In genomic region chr19:39436350-39436716, GRCh38 we compare ENCODE assay signal across 8 cellular contexts. TPM values are rescaled to one million over a fixed set of nuclear protein-coding genes. Genes with fewer than 3 reads are reported as not detected.
DNase-seq lines count a peak whose midpoint lies in the region; ATAC-seq and TF ChIP-seq lines count a peak whose summit lies in the region.

No MANE protein-coding gene starts in this region.

- POLR2A ChIA-PET in AG04450 (lab: Yijun Ruan, JAX): interaction anchor here (0.6 to 1.9 kb wide), 25 partner anchors 10 to 985 kb away, joined by 3 to 44 read pairs (median 6); partner anchors contain the start of genes DLL3, DYRK1B, EID2 and EID2B

- H3K36me3 ChIP-seq in KMS-11 (ENCODE audit: insufficient read depth): peaks cover 27% of the 10 kb centered on the region; the same call in 1 of the 2 replicates

- H4K20me1 ChIP-seq in KMS-11 (ENCODE audit: insufficient read depth): no peaks in the 10 kb centered on the region

- H2AFZ ChIP-seq in KMS-11 (ENCODE audit: low read depth): peak overlapping the region; percentile 80; the same call in 1 of the 2 replicates

- peak overlapping the region; percentile 100 for H3K4me2 ChIP-seq in KMS-11

- no peaks in the 10 kb centered on the region for H3K9me3 Mint-ChIP-seq in naive B cell

- H3K9ac ChIP-seq in KMS-11: peak overlapping the region; percentile 97

- H3K4me1 ChIP-seq in KMS-11 (ENCODE audit: low read depth, poor library complexity, severe bottlenecking): peaks cover 44% of the 10 kb centered on the region

- H3K27ac ChIP-seq in AG04450 (ENCODE audit: low read depth, low read length) (peak overlapping the region; percentile 77), KMS-11 (peak overlapping the region; percentile 50)

- peaks cover 34 to 50% (median 49%) of the 10 kb centered on the region in 3 donors for H3K4me1 Mint-ChIP-seq in naive B cell

- TF ChIP-seq CTCF in AG04450 (IDR thresholded peaks at IDR 0.05; ENCODE audit: low read depth, low read length): no peak
- TF ChIP-seq CTCF in KMS-11 (conservative IDR thresholded peaks at IDR 0.05; ENCODE audit: low read depth, low read length): no peak
- no peak for TF ChIP-seq CTCF in choroid plexus epithelial cell (conservative IDR thresholded peaks at IDR 0.05; ENCODE audit: low read depth, low read length)

- H3K36me3 Mint-ChIP-seq in naive B cell: peaks cover 6 to 10% of the 10 kb centered on the region in 2 donors

- H3K27me3 ChIP-seq in AG04450 (ENCODE audit: control insufficient read depth, insufficient read depth, low read length): no peaks in the 10 kb centered on the region
- H3K27me3 ChIP-seq in KMS-11 (ENCODE audit: insufficient read depth, low read depth): no peaks in the 10 kb centered on the region

- H3K4me3 Mint-ChIP-seq in naive B cell: peak overlapping the region; percentile 95 to 100 (median 100)

- peak overlapping the region; percentile 98 to 100 (median 99) for H3K27ac Mint-ChIP-seq in naive B cell

- ATAC-seq in naive B cell (ENCODE audit: low read depth in 2 of 2) (no peak), HG02840 (IDR thresholded peaks at IDR 0.05; ENCODE audit: low FRiP score, unreplicated experiment) (no peak)

- H3K27me3 Mint-ChIP-seq in naive B cell: peaks cover 0 to 5% (median 0%) of the 10 kb centered on the region in 3 donors

- peak overlapping the region; percentile 64 for H3K4me3 ChIP-seq in AG04450 (ENCODE audit: low read depth, low read length)
- no peak overlapping the region for H3K4me3 ChIP-seq in KMS-11 (IDR thresholded peaks at IDR 0.05; ENCODE audit: insufficient read depth, low read depth, low read length)
- H3K4me3 ChIP-seq in choroid plexus epithelial cell (ENCODE audit: low read depth, low read length): peak overlapping the region; percentile 56

- peaks cover 23% of the 10 kb centered on the region for H3K79me2 ChIP-seq in KMS-11 (ENCODE audit: insufficient read depth, low read depth)

- DNase-seq in AG04450 (ENCODE audit: low read depth, low spot score) (no peak), choroid plexus epithelial cell (ENCODE audit: low read depth) (no peak), naive B cell (no peak), kidney tubule cell (ENCODE audit: low spot score) (no peak), AG08396 (ENCODE audit: low spot score) (no peak)
- DNase-seq in stimulated activated CD4-positive, alpha-beta T cell treated with anti-CD3 and anti-CD28 coated beads, Interleukin-4, amount 100 ng/mL, for 4 hours: no peak

- CTCF ChIA-PET in AG04450 (lab: Charles Lee): interaction anchor here (0.7 to 1.8 kb wide), 7 partner anchors 18 to 98 kb away, joined by 3 to 10 read pairs (median 5); partner anchors contain the start of genes EID2B and PLEKHG2

- no peaks in the 10 kb centered on the region for H3K9me3 ChIP-seq in AG04450 (ENCODE audit: control insufficient read depth, insufficient read depth, low read length)

RNA-seq across cellular contexts. Expression of gene RPS16, which starts 0.6 kb away (rescaled TPM):
- polyA plus RNA-seq in AG04450 (2011; rRNA removed) (1,488 and 2,094 TPM in 2 replicates), naive B cell (ENCODE audit: low read depth in 6 of 6) (1,000 to 10,000 TPM; 1,393 to 2,131 (median 1,793) TPM)
- 1,554 and 2,030 TPM in 2 replicates for polyA minus RNA-seq in AG04450 (2011; rRNA and poly(A)+ RNA removed)

RNA-seq across cellular contexts. Expression of gene SUPT5H, which starts 9.0 kb away (rescaled TPM):
- polyA plus RNA-seq in AG04450 (2011; rRNA removed) (75.3 and 78.0 TPM in 2 replicates), naive B cell (ENCODE audit: low read depth in 6 of 6) (100 to 1,000 TPM in 1 of 6 donors, 10 to 100 TPM in 5; 48.1 to 119 (median 81.6) TPM)
- 84.5 and 96.0 TPM in 2 replicates for polyA minus RNA-seq in AG04450 (2011; rRNA and poly(A)+ RNA removed)

RNA-seq across cellular contexts. Expression of gene PLEKHG2, which starts 23.9 kb away (rescaled TPM):
- polyA plus RNA-seq in AG04450 (2011; rRNA removed) (12.3 and 19.1 TPM in 2 replicates), naive B cell (ENCODE audit: low read depth in 6 of 6) (1 to 10 TPM in 5 of 6 donors, not detected in 1; 2.5 to 8.3 (median 4.7) TPM)
- 27.4 and 38.3 TPM in 2 replicates for polyA minus RNA-seq in AG04450 (2011; rRNA and poly(A)+ RNA removed)

RNA-seq across cellular contexts. Expression of gene ZFP36, which starts 29.7 kb away (rescaled TPM):
- 4.1 and 8.3 TPM in 2 replicates for polyA plus RNA-seq in AG04450 (2011; rRNA removed)
- 4.6 and 6.4 TPM in 2 replicates for polyA minus RNA-seq in AG04450 (2011; rRNA and poly(A)+ RNA removed)
- 100 to 1,000 TPM; 291 to 784 (median 445) TPM for polyA plus RNA-seq in naive B cell (ENCODE audit: low read depth in 6 of 6)

RNA-seq across cellular contexts. Expression of gene TIMM50, which starts 44.3 kb away (rescaled TPM):
- polyA plus RNA-seq in AG04450 (2011; rRNA removed): 58.9 and 75.0 TPM in 2 replicates
- polyA minus RNA-seq in AG04450 (2011; rRNA and poly(A)+ RNA removed): 66.5 and 67.2 TPM in 2 replicates
- 10 to 100 TPM; 35.4 to 41.9 (median 37.0) TPM for polyA plus RNA-seq in naive B cell (ENCODE audit: low read depth in 6 of 6)
